1 cellular context compared by ENCODE assay signal in the genomic region with DNA sequence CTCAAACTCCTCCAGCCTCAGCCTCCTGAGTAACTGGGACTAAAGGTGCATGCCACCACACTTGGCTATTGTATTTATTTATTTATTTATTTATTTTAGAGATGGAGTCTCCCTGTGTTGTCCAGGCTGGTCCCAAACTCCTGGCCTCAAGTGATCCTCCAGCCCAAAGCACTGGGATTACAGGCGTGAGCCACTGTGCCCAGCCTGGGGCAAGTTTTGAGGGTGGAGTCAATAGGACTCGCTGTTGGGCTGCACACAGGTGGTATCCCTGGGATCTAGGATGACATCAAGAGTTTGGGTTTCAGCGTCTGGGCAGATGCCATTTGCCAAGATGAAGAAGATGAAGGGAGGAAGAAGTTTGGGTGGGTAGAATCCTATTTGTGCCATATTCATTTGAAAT.
TF ChIP-seq lines count a peak whose summit lies in the region.

No MANE protein-coding gene starts in this region.

TF ChIP-seq in WTC11, 78 proteins besides CTCF, POLR2A, EP300 and RAD21 (continued from another document):
- TF ChIP-seq, protein P1, sequence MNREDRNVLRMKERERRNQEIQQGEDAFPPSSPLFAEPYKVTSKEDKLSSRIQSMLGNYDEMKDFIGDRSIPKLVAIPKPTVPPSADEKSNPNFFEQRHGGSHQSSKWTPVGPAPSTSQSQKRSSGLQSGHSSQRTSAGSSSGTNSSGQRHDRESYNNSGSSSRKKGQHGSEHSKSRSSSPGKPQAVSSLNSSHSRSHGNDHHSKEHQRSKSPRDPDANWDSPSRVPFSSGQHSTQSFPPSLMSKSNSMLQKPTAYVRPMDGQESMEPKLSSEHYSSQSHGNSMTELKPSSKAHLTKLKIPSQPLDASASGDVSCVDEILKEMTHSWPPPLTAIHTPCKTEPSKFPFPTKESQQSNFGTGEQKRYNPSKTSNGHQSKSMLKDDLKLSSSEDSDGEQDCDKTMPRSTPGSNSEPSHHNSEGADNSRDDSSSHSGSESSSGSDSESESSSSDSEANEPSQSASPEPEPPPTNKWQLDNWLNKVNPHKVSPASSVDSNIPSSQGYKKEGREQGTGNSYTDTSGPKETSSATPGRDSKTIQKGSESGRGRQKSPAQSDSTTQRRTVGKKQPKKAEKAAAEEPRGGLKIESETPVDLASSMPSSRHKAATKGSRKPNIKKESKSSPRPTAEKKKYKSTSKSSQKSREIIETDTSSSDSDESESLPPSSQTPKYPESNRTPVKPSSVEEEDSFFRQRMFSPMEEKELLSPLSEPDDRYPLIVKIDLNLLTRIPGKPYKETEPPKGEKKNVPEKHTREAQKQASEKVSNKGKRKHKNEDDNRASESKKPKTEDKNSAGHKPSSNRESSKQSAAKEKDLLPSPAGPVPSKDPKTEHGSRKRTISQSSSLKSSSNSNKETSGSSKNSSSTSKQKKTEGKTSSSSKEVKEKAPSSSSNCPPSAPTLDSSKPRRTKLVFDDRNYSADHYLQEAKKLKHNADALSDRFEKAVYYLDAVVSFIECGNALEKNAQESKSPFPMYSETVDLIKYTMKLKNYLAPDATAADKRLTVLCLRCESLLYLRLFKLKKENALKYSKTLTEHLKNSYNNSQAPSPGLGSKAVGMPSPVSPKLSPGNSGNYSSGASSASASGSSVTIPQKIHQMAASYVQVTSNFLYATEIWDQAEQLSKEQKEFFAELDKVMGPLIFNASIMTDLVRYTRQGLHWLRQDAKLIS (CRISPR knock-in tag; IDR thresholded peaks at IDR 0.05; ENCODE audit: borderline replicate concordance) = no peak
- TF ChIP-seq TCF7 (CRISPR knock-in tag; IDR thresholded peaks at IDR 0.05; ENCODE audit: low read depth) (no peak), ATF1 (CRISPR knock-in tag; IDR thresholded peaks at IDR 0.05) (no peak)
- TF ChIP-seq, protein P2, sequence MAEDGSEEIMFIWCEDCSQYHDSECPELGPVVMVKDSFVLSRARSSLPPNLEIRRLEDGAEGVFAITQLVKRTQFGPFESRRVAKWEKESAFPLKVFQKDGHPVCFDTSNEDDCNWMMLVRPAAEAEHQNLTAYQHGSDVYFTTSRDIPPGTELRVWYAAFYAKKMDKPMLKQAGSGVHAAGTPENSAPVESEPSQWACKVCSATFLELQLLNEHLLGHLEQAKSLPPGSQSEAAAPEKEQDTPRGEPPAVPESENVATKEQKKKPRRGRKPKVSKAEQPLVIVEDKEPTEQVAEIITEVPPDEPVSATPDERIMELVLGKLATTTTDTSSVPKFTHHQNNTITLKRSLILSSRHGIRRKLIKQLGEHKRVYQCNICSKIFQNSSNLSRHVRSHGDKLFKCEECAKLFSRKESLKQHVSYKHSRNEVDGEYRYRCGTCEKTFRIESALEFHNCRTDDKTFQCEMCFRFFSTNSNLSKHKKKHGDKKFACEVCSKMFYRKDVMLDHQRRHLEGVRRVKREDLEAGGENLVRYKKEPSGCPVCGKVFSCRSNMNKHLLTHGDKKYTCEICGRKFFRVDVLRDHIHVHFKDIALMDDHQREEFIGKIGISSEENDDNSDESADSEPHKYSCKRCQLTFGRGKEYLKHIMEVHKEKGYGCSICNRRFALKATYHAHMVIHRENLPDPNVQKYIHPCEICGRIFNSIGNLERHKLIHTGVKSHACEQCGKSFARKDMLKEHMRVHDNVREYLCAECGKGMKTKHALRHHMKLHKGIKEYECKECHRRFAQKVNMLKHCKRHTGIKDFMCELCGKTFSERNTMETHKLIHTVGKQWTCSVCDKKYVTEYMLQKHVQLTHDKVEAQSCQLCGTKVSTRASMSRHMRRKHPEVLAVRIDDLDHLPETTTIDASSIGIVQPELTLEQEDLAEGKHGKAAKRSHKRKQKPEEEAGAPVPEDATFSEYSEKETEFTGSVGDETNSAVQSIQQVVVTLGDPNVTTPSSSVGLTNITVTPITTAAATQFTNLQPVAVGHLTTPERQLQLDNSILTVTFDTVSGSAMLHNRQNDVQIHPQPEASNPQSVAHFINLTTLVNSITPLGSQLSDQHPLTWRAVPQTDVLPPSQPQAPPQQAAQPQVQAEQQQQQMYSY (CRISPR knock-in tag; IDR thresholded peaks at IDR 0.05) = no peak
- TF ChIP-seq, protein P3, sequence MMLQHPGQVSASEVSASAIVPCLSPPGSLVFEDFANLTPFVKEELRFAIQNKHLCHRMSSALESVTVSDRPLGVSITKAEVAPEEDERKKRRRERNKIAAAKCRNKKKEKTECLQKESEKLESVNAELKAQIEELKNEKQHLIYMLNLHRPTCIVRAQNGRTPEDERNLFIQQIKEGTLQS (CRISPR knock-in tag; conservative IDR thresholded peaks at IDR 0.05) = no peak
- TF ChIP-seq, protein P4, sequence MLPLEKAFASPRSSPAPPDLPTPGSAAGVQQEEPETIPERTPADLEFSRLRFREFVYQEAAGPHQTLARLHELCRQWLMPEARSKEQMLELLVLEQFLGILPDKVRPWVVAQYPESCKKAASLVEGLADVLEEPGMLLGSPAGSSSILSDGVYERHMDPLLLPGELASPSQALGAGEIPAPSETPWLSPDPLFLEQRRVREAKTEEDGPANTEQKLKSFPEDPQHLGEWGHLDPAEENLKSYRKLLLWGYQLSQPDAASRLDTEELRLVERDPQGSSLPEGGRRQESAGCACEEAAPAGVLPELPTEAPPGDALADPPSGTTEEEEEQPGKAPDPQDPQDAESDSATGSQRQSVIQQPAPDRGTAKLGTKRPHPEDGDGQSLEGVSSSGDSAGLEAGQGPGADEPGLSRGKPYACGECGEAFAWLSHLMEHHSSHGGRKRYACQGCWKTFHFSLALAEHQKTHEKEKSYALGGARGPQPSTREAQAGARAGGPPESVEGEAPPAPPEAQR (CRISPR knock-in tag; IDR thresholded peaks at IDR 0.05) = no peak
- TF ChIP-seq, protein P5, sequence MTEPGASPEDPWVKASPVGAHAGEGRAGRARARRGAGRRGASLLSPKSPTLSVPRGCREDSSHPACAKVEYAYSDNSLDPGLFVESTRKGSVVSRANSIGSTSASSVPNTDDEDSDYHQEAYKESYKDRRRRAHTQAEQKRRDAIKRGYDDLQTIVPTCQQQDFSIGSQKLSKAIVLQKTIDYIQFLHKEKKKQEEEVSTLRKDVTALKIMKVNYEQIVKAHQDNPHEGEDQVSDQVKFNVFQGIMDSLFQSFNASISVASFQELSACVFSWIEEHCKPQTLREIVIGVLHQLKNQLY (CRISPR knock-in tag; IDR thresholded peaks at IDR 0.05) = no peak
- TF ChIP-seq, protein P6, sequence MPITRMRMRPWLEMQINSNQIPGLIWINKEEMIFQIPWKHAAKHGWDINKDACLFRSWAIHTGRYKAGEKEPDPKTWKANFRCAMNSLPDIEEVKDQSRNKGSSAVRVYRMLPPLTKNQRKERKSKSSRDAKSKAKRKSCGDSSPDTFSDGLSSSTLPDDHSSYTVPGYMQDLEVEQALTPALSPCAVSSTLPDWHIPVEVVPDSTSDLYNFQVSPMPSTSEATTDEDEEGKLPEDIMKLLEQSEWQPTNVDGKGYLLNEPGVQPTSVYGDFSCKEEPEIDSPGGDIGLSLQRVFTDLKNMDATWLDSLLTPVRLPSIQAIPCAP (CRISPR knock-in tag; IDR thresholded peaks at IDR 0.05) = no peak
